ENCODE assay signal across 7 cellular contexts in the genomic region with DNA sequence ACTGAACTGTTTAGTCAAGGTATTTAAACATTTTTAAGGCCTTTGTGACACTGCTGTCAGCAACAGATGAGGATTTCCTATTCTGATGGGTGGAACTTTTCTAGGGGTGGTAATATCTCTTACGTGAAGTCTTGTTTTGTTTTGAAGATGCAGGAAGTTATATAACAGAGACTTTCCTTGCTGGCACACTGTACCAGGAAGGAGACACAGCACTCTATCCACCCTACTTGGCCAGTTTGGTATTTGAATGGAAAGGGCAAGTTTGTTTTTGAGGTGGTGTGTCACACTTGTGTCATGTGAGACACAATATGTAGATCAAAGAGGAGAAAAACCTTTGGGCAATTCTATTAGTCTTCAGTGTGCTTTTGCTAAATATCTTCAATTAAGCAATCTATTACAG. TPM values are rescaled to one million over a fixed set of nuclear protein-coding genes. Genes with fewer than 3 reads are reported as not detected.
A peak's percentile ranks its signal among the peaks of the same experiment; 100 is the strongest.
DNase-seq lines count a peak whose midpoint lies in the region; ATAC-seq and TF ChIP-seq lines count a peak whose summit lies in the region.

No MANE protein-coding gene starts in this region.

- H3K4me1 ChIP-seq in spleen, result peaks cover 0 to 29% (median 15%) of the 10 kb centered on the region in 6 donors

- H3K36me3 ChIP-seq in spleen, result peaks cover 0 to 5% (median 0%) of the 10 kb centered on the region in 6 donors

- DNase-seq in cardiac fibroblast (ENCODE audit: low read depth in 2 of 2) (peak; percentile 23 to 33), spleen (no peak), occipital lobe (lab: John Stamatoyannopoulos, UW) (no peak)

- H3K4me3 ChIP-seq in cardiac fibroblast (replicated peaks in 1 of 2; ENCODE audit: low read depth in 2 of 2, low read length in 2 of 2), result no peak overlapping the region
- H3K4me3 ChIP-seq in spleen, result peak overlapping the region in 1 of 8 donors; percentile 33

- TF ChIP-seq POLR2A in spleen (IDR thresholded peaks at IDR 0.05), result no peak

- H3K9me3 ChIP-seq in spleen, result no peaks in the 10 kb centered on the region

- H3K27ac ChIP-seq in spleen, result peak overlapping the region; percentile 8 to 86 (median 80)

- WGBS in spleen, 5 donors, result 6 to 26% (median 14%) methylated on average over 1 of the region's 1 CpG

- ATAC-seq in GM19372 (IDR thresholded peaks at IDR 0.05; ENCODE audit: low read depth, unreplicated experiment) (peak; percentile 27), HG03354 (IDR thresholded peaks at IDR 0.05; ENCODE audit: poor library complexity, severe bottlenecking, unreplicated experiment) (peak; percentile 50), HG03460 (IDR thresholded peaks at IDR 0.05; ENCODE audit: unreplicated experiment) (no peak), HG03469 (IDR thresholded peaks at IDR 0.05; ENCODE audit: unreplicated experiment) (no peak)

- H3K27me3 ChIP-seq in spleen (replicated peaks in 1 of 7), result no peaks in the 10 kb centered on the region

- TF ChIP-seq CTCF in cardiac fibroblast (IDR thresholded peaks at IDR 0.05; ENCODE audit: low read depth, low read length) (no peak), spleen (IDR thresholded peaks at IDR 0.05 in 8 of 11, conservative IDR thresholded peaks at IDR 0.05 in 3 of 11) (no peak)

- intact Hi-C loops in spleen (cut with DNase I; ENCODE audit: low total_unique reads), result no loop called here

RNA-seq across cellular contexts. Expression of gene SRP54, which starts 51.6 kb away (rescaled TPM):
- total RNA-seq in spleen (10 to 100 TPM; 47.1 to 65.0 (median 50.6) TPM), occipital lobe (60.8 TPM)
- polyA plus RNA-seq in spleen, result 10 to 100 TPM; 16.4 to 21.4 (median 20.8) TPM

RNA-seq across cellular contexts. Expression of gene BAZ1A, which starts 56.0 kb away (rescaled TPM):
- total RNA-seq in spleen (100 to 1,000 TPM in 2 of 7 donors, 10 to 100 TPM in 5; 58.1 to 126 (median 89.0) TPM), occipital lobe (27.3 TPM)
- 10 to 100 TPM; 22.3 to 28.6 (median 23.5) TPM for polyA plus RNA-seq in spleen

Comparison
In these comparisons a context has a peak if more than half of its experiments do, and no peak if none do; other contexts are left out.
1. ATAC-seq: peak in GM19372 (single experiment) and HG03354 (single experiment); none in HG03460 (single experiment) and HG03469 (single experiment).
2. DNase-seq: peak in cardiac fibroblast (2 of 2); none in spleen (single experiment) and occipital lobe (single experiment).